In the genomic region with DNA sequence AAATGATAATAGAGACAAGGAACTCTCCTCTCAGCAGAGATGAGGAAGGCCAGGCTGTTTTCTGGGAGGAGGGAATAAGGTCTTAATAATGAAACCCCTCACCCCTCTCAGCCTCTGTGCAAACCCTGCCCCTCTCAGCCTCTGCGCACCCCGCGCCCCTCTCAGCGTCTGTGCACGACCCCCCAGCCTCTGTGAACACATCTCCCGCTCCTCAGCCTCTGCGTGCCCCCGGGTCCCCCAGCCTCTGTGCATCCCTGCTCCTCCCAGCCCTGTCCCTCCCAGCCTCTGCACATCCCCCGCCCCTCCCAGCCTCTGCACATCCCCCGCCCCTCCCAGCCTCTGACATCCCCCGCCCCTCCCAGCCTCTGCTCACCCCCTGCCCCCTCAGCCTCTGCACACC, we compare ENCODE assay signal across 15 cellular contexts.
DNase-seq lines count a peak whose midpoint lies in the region; ATAC-seq and TF ChIP-seq lines count a peak whose summit lies in the region.
"Had no signal": no experiment of that assay in that cellular context is flagged by ENCODE, and none has a peak within 500 bp of the region (broad histone marks: within the 10 kb centered on the region; RNA-seq: fewer than 3 reads in every experiment).

No MANE protein-coding gene starts in this region.

- peaks cover 43% of the 10 kb centered on the region for H3K9me3 Mint-ChIP-seq in osteocyte (ENCODE audit: unreplicated experiment)
- H3K9me3 Mint-ChIP-seq: CD4-positive, alpha-beta T cell had no signal

- no peak overlapping the region for H3K4me3 ChIP-seq in upper lobe of right lung

- H3K4me1 Mint-ChIP-seq in T-helper 17 cell: no peaks in the 10 kb centered on the region
- H3K4me1 Mint-ChIP-seq in osteocyte (ENCODE audit: unreplicated experiment): no peaks in the 10 kb centered on the region
- H3K4me1 Mint-ChIP-seq: B cell had no signal

- ATAC-seq in T-helper 17 cell (no peak), upper lobe of right lung (peak; percentile 34), HG02588 (IDR thresholded peaks at IDR 0.05; ENCODE audit: unreplicated experiment) (no peak)

- intact Hi-C loops in upper lobe of right lung (cut with DNase I): no loop called here

- no peaks in the 10 kb centered on the region for H3K36me3 ChIP-seq in upper lobe of right lung

- no peaks in the 10 kb centered on the region for H3K27me3 ChIP-seq in upper lobe of right lung

- no peaks in the 10 kb centered on the region for H3K4me1 ChIP-seq in upper lobe of right lung

- no peak overlapping the region for H3K27ac ChIP-seq in upper lobe of right lung
- H3K27ac ChIP-seq: HL-60 had no signal

- no peak for TF ChIP-seq CTCF in osteocyte (IDR thresholded peaks at IDR 0.05)
- no peak for TF ChIP-seq CTCF in upper lobe of right lung (IDR thresholded peaks at IDR 0.05)

- H3K9me3 ChIP-seq in T-helper 17 cell (ENCODE audit: control insufficient read depth, low read length, poor library complexity, severe bottlenecking) (no peaks in the 10 kb centered on the region), upper lobe of right lung (no peaks in the 10 kb centered on the region)

- H3K36me3 Mint-ChIP-seq in T-helper 17 cell (ENCODE audit: low read depth): peaks cover 2% of the 10 kb centered on the region
- peaks cover 2% of the 10 kb centered on the region for H3K36me3 Mint-ChIP-seq in osteocyte (ENCODE audit: unreplicated experiment)

- H3K27ac Mint-ChIP-seq in T-helper 17 cell (peak overlapping the region; percentile 19), osteocyte (ENCODE audit: unreplicated experiment) (no peak overlapping the region)
- H3K27ac Mint-ChIP-seq: B cell; CD4-positive, alpha-beta T cell; HFFc6 had no signal

- H3K4me3 Mint-ChIP-seq in T-helper 17 cell (no peak overlapping the region), osteocyte (ENCODE audit: unreplicated experiment) (no peak overlapping the region)
- H3K4me3 Mint-ChIP-seq: B cell; CD4-positive, alpha-beta T cell; HFFc6 had no signal

- no peak for DNase-seq in T-helper 17 cell
- peak; percentile 25 for DNase-seq in activated CD8-positive, alpha-beta memory T cell treated with anti-CD3 and anti-CD28 coated beads, Interleukin-2, amount 50 U/mL, for 48 hours
- DNase-seq in osteocyte (ENCODE audit: extremely low spot score, unreplicated experiment): peak; percentile 81
- DNase-seq in upper lobe of right lung: peak; percentile 36
- no peak for DNase-seq in activated gamma-delta T cell treated with Interleukin-2 at 50 U/mL for 16 hours
- DNase-seq in NK-92 treated with Interleukin-12 subunit alpha and Interleukin-12 subunit beta, amount 100 ng/mL, for 24 hours (lab: John Stamatoyannopoulos, UW): no peak
- DNase-seq: C1 segment of cervical spinal cord; Calu3; CD4-positive, alpha-beta T cell; DMS 273 treated with DMSO at 0.1 percent for 48 hours; HCEC 1CT; HFFc6 had no signal

- H3K27me3 Mint-ChIP-seq in T-helper 17 cell: peaks cover 25% of the 10 kb centered on the region
- no peaks in the 10 kb centered on the region for H3K27me3 Mint-ChIP-seq in osteocyte (ENCODE audit: unreplicated experiment)

Comparison
In these comparisons a context has a peak if more than half of its experiments do, and no peak if none do; other contexts are left out.
1. DNase-seq: peak in activated CD8-positive, alpha-beta memory T cell treated with anti-CD3 and anti-CD28 coated beads, Interleukin-2, amount 50 U/mL, for 48 hours (single experiment), osteocyte (single experiment) and upper lobe of right lung (single experiment); none in T-helper 17 cell (0 of 3), activated gamma-delta T cell treated with Interleukin-2 at 50 U/mL for 16 hours (single experiment) and NK-92 treated with Interleukin-12 subunit alpha and Interleukin-12 subunit beta, amount 100 ng/mL, for 24 hours (single experiment).